In genomic region chr2:75627902-75628504, GRCh38 we compare ENCODE assay signal across 8 cellular contexts. TPM values are rescaled to one million over a fixed set of nuclear protein-coding genes. Genes with fewer than 3 reads are reported as not detected.
A peak's percentile ranks its signal among the peaks of the same experiment; 100 is the strongest.
DNase-seq lines count a peak whose midpoint lies in the region; ATAC-seq and TF ChIP-seq lines count a peak whose summit lies in the region.

No MANE protein-coding gene starts in this region.

- no peak overlapping the region for H3K4ac ChIP-seq in mesendoderm (ENCODE audit: low read depth, low read length)

- no peak overlapping the region for H2BK120ac ChIP-seq in mesendoderm (ENCODE audit: low read depth, low read length)

- H3K9me3 Mint-ChIP-seq in stimulated activated effector memory CD8-positive, alpha-beta T cell treated with anti-CD3 and anti-CD28 coated beads, Interleukin-12 subunit alpha, Interleukin-12 subunit beta, amount 100 ng/mL, for 72 hours, result no peaks in the 10 kb centered on the region

- H3K27me3 ChIP-seq in mesendoderm (ENCODE audit: insufficient read depth, low read length, poor library complexity), result no peaks in the 10 kb centered on the region

- no peak overlapping the region for H2BK5ac ChIP-seq in mesendoderm (ENCODE audit: low read length)

- no peaks in the 10 kb centered on the region for H3K4me1 ChIP-seq in mesendoderm (ENCODE audit: control insufficient read depth, low read depth, low read length)

- no peak overlapping the region for H3K4me3 ChIP-seq in mesendoderm (ENCODE audit: low read length)

- H3K23ac ChIP-seq in mesendoderm (ENCODE audit: low read length), result no peak overlapping the region

- H3K9ac ChIP-seq in mesendoderm (ENCODE audit: low read length), result no peak overlapping the region

- H3K27ac ChIP-seq in C4-2B (no peak overlapping the region), mesendoderm (ENCODE audit: low read depth, low read length) (no peak overlapping the region)

- no peak overlapping the region for H3K27ac Mint-ChIP-seq in stimulated activated effector memory CD8-positive, alpha-beta T cell treated with anti-CD3 and anti-CD28 coated beads, Interleukin-12 subunit alpha, Interleukin-12 subunit beta, amount 100 ng/mL, for 72 hours

- H3K56ac ChIP-seq in mesendoderm (ENCODE audit: low read length), result no peak overlapping the region

- no peak overlapping the region for H3K4me2 ChIP-seq in mesendoderm (ENCODE audit: low read length)

- no CpG with 5 or more reads among the region's 4 CpGs for WGBS in mesendoderm (ENCODE audit: extremely low coverage, insufficient coverage, low lambda C conversion rate)

- no peak overlapping the region for H4K5ac ChIP-seq in mesendoderm (ENCODE audit: low read length)

- no peak overlapping the region for H3K4me3 Mint-ChIP-seq in stimulated activated effector memory CD8-positive, alpha-beta T cell treated with anti-CD3 and anti-CD28 coated beads, Interleukin-12 subunit alpha, Interleukin-12 subunit beta, amount 100 ng/mL, for 72 hours

- H3K79me1 ChIP-seq in mesendoderm (ENCODE audit: low read length), result no peaks in the 10 kb centered on the region

- DNase-seq in GM19238 (ENCODE audit: insufficient read length, low spot score), result peak; percentile 37
- DNase-seq in NCI-H526 treated with DMSO at 0.1 percent for 48 hours (lab: John Stamatoyannopoulos, UW), result peak; percentile 66
- DNase-seq in activated CD4-positive, alpha-beta T cell treated with anti-CD3 and anti-CD28 coated beads, Interleukin-2, amount 50 U/mL, for 1 hour, result peak; percentile 55
- peak; percentile 32 for DNase-seq in effector CD8-positive, alpha-beta T cell (lab: John Stamatoyannopoulos, UW)
- peak; percentile 87 for DNase-seq in mesendoderm
- DNase-seq in stimulated activated effector memory CD8-positive, alpha-beta T cell treated with anti-CD3 and anti-CD28 coated beads, Interleukin-12 subunit alpha, Interleukin-12 subunit beta, amount 100 ng/mL, for 72 hours (ENCODE audit: low spot score in 2 of 2), result peak; percentile 29 to 66

- no peak overlapping the region for H2AK5ac ChIP-seq in mesendoderm (ENCODE audit: low read length)

- H3K36me3 Mint-ChIP-seq in stimulated activated effector memory CD8-positive, alpha-beta T cell treated with anti-CD3 and anti-CD28 coated beads, Interleukin-12 subunit alpha, Interleukin-12 subunit beta, amount 100 ng/mL, for 72 hours, result no peaks in the 10 kb centered on the region

- H2BK15ac ChIP-seq in mesendoderm (replicated peaks; ENCODE audit: low read depth), result no peak overlapping the region

- no peaks in the 10 kb centered on the region for H3K36me3 ChIP-seq in mesendoderm (ENCODE audit: control insufficient read depth, insufficient read depth, low read length)

- H3K4me1 Mint-ChIP-seq in stimulated activated effector memory CD8-positive, alpha-beta T cell treated with anti-CD3 and anti-CD28 coated beads, Interleukin-12 subunit alpha, Interleukin-12 subunit beta, amount 100 ng/mL, for 72 hours, result no peaks in the 10 kb centered on the region

- H3K18ac ChIP-seq in mesendoderm (ENCODE audit: low read length), result no peak overlapping the region

- H4K8ac ChIP-seq in mesendoderm (ENCODE audit: low read depth, low read length), result no peak overlapping the region

- H3K79me2 ChIP-seq in mesendoderm (ENCODE audit: control insufficient read depth, insufficient read depth, low read length), result no peaks in the 10 kb centered on the region

- peak; percentile 89 for ATAC-seq in HG03442 (IDR thresholded peaks at IDR 0.05; ENCODE audit: unreplicated experiment)
- ATAC-seq in stimulated activated effector memory CD8-positive, alpha-beta T cell treated with anti-CD3 and anti-CD28 coated beads, Interleukin-12 subunit alpha, Interleukin-12 subunit beta, amount 100 ng/mL, for 72 hours, result peak; percentile 73

- TF ChIP-seq CTCF in C4-2B (conservative IDR thresholded peaks at IDR 0.05), result peak; percentile 90

RNA-seq across cellular contexts. Expression of gene MRPL19, which starts 18.6 kb away (rescaled TPM):
- 44.0 TPM for polyA plus RNA-seq in mesendoderm (2013, experiment 1 of 2)
- 41.8 TPM for polyA plus RNA-seq in mesendoderm (2013, experiment 2 of 2)

Comparison
In these comparisons a context has a peak if more than half of its experiments do, and no peak if none do; other contexts are left out.
1. DNase-seq: peak in every context shown above with its lines; median percentile 87 in mesendoderm; 66 in NCI-H526 treated with DMSO at 0.1 percent for 48 hours; 55 in activated CD4-positive, alpha-beta T cell treated with anti-CD3 and anti-CD28 coated beads, Interleukin-2, amount 50 U/mL, for 1 hour; 48 in stimulated activated effector memory CD8-positive, alpha-beta T cell treated with anti-CD3 and anti-CD28 coated beads, Interleukin-12 subunit alpha, Interleukin-12 subunit beta, amount 100 ng/mL, for 72 hours; 37 in GM19238; 32 in effector CD8-positive, alpha-beta T cell.